Comparison of ENCODE assay signal across 2 cellular contexts in genomic region chr14:23030936-23031335, GRCh38.
TF ChIP-seq lines count a peak whose summit lies in the region.

No MANE protein-coding gene starts in this region.

TF ChIP-seq in HCT116, 20 proteins besides CTCF, POLR2A, EP300 and RAD21:
- TF ChIP-seq EZH2 (IDR thresholded peaks at IDR 0.05) = no peak
- no peak for TF ChIP-seq SIN3A (IDR thresholded peaks at IDR 0.05; ENCODE audit: low read depth)
- no peak for TF ChIP-seq JUND (IDR thresholded peaks at IDR 0.05)
- TF ChIP-seq EZH2phosphoT487 (IDR thresholded peaks at IDR 0.05; ENCODE audit: borderline replicate concordance) = no peak
- no peak for TF ChIP-seq EGR1 (IDR thresholded peaks at IDR 0.05; ENCODE audit: low read depth)

TF ChIP-seq in GM12878, 131 proteins besides CTCF, POLR2A, EP300 and RAD21:
- TF ChIP-seq, protein P1, sequence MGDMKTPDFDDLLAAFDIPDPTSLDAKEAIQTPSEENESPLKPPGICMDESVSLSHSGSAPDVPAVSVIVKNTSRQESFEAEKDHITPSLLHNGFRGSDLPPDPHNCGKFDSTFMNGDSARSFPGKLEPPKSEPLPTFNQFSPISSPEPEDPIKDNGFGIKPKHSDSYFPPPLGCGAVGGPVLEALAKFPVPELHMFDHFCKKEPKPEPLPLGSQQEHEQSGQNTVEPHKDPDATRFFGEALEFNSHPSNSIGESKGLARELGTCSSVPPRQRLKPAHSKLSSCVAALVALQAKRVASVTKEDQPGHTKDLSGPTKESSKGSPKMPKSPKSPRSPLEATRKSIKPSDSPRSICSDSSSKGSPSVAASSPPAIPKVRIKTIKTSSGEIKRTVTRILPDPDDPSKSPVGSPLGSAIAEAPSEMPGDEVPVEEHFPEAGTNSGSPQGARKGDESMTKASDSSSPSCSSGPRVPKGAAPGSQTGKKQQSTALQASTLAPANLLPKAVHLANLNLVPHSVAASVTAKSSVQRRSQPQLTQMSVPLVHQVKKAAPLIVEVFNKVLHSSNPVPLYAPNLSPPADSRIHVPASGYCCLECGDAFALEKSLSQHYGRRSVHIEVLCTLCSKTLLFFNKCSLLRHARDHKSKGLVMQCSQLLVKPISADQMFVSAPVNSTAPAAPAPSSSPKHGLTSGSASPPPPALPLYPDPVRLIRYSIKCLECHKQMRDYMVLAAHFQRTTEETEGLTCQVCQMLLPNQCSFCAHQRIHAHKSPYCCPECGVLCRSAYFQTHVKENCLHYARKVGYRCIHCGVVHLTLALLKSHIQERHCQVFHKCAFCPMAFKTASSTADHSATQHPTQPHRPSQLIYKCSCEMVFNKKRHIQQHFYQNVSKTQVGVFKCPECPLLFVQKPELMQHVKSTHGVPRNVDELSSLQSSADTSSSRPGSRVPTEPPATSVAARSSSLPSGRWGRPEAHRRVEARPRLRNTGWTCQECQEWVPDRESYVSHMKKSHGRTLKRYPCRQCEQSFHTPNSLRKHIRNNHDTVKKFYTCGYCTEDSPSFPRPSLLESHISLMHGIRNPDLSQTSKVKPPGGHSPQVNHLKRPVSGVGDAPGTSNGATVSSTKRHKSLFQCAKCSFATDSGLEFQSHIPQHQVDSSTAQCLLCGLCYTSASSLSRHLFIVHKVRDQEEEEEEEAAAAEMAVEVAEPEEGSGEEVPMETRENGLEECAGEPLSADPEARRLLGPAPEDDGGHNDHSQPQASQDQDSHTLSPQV (IDR thresholded peaks at IDR 0.05) = no peak
- TF ChIP-seq, protein P2, sequence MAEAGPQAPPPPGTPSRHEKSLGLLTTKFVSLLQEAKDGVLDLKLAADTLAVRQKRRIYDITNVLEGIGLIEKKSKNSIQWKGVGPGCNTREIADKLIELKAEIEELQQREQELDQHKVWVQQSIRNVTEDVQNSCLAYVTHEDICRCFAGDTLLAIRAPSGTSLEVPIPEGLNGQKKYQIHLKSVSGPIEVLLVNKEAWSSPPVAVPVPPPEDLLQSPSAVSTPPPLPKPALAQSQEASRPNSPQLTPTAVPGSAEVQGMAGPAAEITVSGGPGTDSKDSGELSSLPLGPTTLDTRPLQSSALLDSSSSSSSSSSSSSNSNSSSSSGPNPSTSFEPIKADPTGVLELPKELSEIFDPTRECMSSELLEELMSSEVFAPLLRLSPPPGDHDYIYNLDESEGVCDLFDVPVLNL (IDR thresholded peaks at IDR 0.05; ENCODE audit: low read depth, low read length) = no peak
- TF ChIP-seq CEBPB (IDR thresholded peaks at IDR 0.05; ENCODE audit: borderline replicate concordance in 1 of 2, low read depth in 2 of 2, low read length in 2 of 2) (no peak), SUPT20H (IDR thresholded peaks at IDR 0.05; ENCODE audit: borderline replicate concordance, control insufficient read depth, low read depth, low read length) (no peak), FOS (IDR thresholded peaks at IDR 0.05; ENCODE audit: borderline replicate concordance, extremely low read depth, insufficient read length) (no peak), MTA2 (IDR thresholded peaks at IDR 0.05; ENCODE audit: low read depth) (no peak), MTA3 (IDR thresholded peaks at IDR 0.05; ENCODE audit: borderline replicate concordance, low read length) (no peak)
- TF ChIP-seq, protein P3, sequence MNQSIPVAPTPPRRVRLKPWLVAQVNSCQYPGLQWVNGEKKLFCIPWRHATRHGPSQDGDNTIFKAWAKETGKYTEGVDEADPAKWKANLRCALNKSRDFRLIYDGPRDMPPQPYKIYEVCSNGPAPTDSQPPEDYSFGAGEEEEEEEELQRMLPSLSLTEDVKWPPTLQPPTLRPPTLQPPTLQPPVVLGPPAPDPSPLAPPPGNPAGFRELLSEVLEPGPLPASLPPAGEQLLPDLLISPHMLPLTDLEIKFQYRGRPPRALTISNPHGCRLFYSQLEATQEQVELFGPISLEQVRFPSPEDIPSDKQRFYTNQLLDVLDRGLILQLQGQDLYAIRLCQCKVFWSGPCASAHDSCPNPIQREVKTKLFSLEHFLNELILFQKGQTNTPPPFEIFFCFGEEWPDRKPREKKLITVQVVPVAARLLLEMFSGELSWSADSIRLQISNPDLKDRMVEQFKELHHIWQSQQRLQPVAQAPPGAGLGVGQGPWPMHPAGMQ (IDR thresholded peaks at IDR 0.05; ENCODE audit: borderline replicate concordance) = no peak
